In genomic region chr15:74937226-74937601, GRCh38 we compare ENCODE assay signal across 8 cellular contexts. TPM values are rescaled to one million over a fixed set of nuclear protein-coding genes. Genes with fewer than 3 reads are reported as not detected.
A peak's percentile ranks its signal among the peaks of the same experiment; 100 is the strongest.
DNase-seq lines count a peak whose midpoint lies in the region; ATAC-seq and TF ChIP-seq lines count a peak whose summit lies in the region.

No MANE protein-coding gene starts in this region.

- H3K27me3 ChIP-seq in H7 (ENCODE audit: control insufficient read depth, insufficient read depth, low read length) (no peaks in the 10 kb centered on the region), hepatocyte (no peaks in the 10 kb centered on the region)

- H3K36me3 ChIP-seq in H7 (replicated peaks; ENCODE audit: control insufficient read depth, insufficient read depth, low read length) (no peaks in the 10 kb centered on the region), hepatocyte (replicated peaks; ENCODE audit: insufficient read depth, low read depth) (no peaks in the 10 kb centered on the region)

- peaks cover 5% of the 10 kb centered on the region for H3K4me1 ChIP-seq in hepatocyte (ENCODE audit: insufficient read depth)

- H2AFZ ChIP-seq in hepatocyte: peak overlapping the region; percentile 70

- no peaks in the 10 kb centered on the region for H3K9me2 ChIP-seq in hepatocyte (replicated peaks; ENCODE audit: insufficient read depth)

- H3K9me3 ChIP-seq in hepatocyte (ENCODE audit: low read depth): no peaks in the 10 kb centered on the region

- H3K4me3 Mint-ChIP-seq in activated CD8-positive, alpha-beta T cell treated with anti-CD3 and anti-CD28 coated beads for 36 hours: peak overlapping the region; percentile 87
- peak overlapping the region; percentile 80 for H3K4me3 Mint-ChIP-seq in stimulated activated effector memory CD8-positive, alpha-beta T cell treated with anti-CD3 and anti-CD28 coated beads, Interleukin-12 subunit alpha, Interleukin-12 subunit beta, amount 100 ng/mL, for 72 hours

- under 1% methylated on average over 20 of the region's 20 CpGs for WGBS in hepatocyte (ENCODE audit: low lambda C conversion rate, missing lambda C conversion rate)

- H3K4me3 ChIP-seq in H7 (ENCODE audit: insufficient read depth, low read depth, low read length) (peak overlapping the region; percentile 97), hepatocyte (peak overlapping the region; percentile 97)

- peak overlapping the region; percentile 95 for H3K27ac ChIP-seq in 22Rv1
- peak overlapping the region; percentile 96 for H3K27ac ChIP-seq in hepatocyte

- no peak for ATAC-seq in activated CD8-positive, alpha-beta T cell treated with anti-CD3 and anti-CD28 coated beads for 36 hours
- no peak for ATAC-seq in stimulated activated effector memory CD8-positive, alpha-beta T cell treated with anti-CD3 and anti-CD28 coated beads, Interleukin-12 subunit alpha, Interleukin-12 subunit beta, amount 100 ng/mL, for 72 hours
- no peak for ATAC-seq in HG02678 (IDR thresholded peaks at IDR 0.05; ENCODE audit: unreplicated experiment)

- peaks cover 53% of the 10 kb centered on the region for H3K79me2 ChIP-seq in hepatocyte

- peaks cover 22% of the 10 kb centered on the region for H3K4me1 Mint-ChIP-seq in activated CD8-positive, alpha-beta T cell treated with anti-CD3 and anti-CD28 coated beads for 36 hours (ENCODE audit: low read depth)
- H3K4me1 Mint-ChIP-seq in stimulated activated effector memory CD8-positive, alpha-beta T cell treated with anti-CD3 and anti-CD28 coated beads, Interleukin-12 subunit alpha, Interleukin-12 subunit beta, amount 100 ng/mL, for 72 hours: peaks cover 13% of the 10 kb centered on the region

- POLR2A ChIA-PET in activated CD8-positive, alpha-beta T cell treated with anti-CD3 and anti-CD28 coated beads for 36 hours (lab: Charles Lee): interaction anchor here (0.7 to 1.5 kb wide), 6 partner anchors 15 to 266 kb away, joined by 3 to 4 read pairs (median 3); partner anchors contain the start of gene ULK3

- CTCF ChIA-PET in activated CD8-positive, alpha-beta T cell treated with anti-CD3 and anti-CD28 coated beads for 36 hours (lab: Charles Lee): interaction anchor here (0.7 kb wide), 1 partner anchor 35 kb away, joined by 3 read pairs; no protein-coding TSS in a partner anchor

- H3K36me3 Mint-ChIP-seq in activated CD8-positive, alpha-beta T cell treated with anti-CD3 and anti-CD28 coated beads for 36 hours (ENCODE audit: low read depth): peaks cover 19% of the 10 kb centered on the region
- peaks cover 35% of the 10 kb centered on the region for H3K36me3 Mint-ChIP-seq in stimulated activated effector memory CD8-positive, alpha-beta T cell treated with anti-CD3 and anti-CD28 coated beads, Interleukin-12 subunit alpha, Interleukin-12 subunit beta, amount 100 ng/mL, for 72 hours

- no peaks in the 10 kb centered on the region for H3K27me3 Mint-ChIP-seq in activated CD8-positive, alpha-beta T cell treated with anti-CD3 and anti-CD28 coated beads for 36 hours

- DNase-seq in H7 (no peak), hepatocyte (ENCODE audit: low spot score) (no peak), putamen (ENCODE audit: low spot score) (no peak), posterior cingulate gyrus (no peak)
- DNase-seq in activated CD8-positive, alpha-beta T cell treated with anti-CD3 and anti-CD28 coated beads for 36 hours: no peak
- no peak for DNase-seq in stimulated activated effector memory CD8-positive, alpha-beta T cell treated with anti-CD3 and anti-CD28 coated beads, Interleukin-12 subunit alpha, Interleukin-12 subunit beta, amount 100 ng/mL, for 72 hours (ENCODE audit: low spot score in 2 of 2)

- intact Hi-C loops in activated CD8-positive, alpha-beta T cell treated with anti-CD3 and anti-CD28 coated beads for 36 hours (cut with micrococcal nuclease): no loop called here
- intact Hi-C loops in posterior cingulate gyrus (cut with DNase I): no loop called here

- peak overlapping the region; percentile 94 for H3K27ac Mint-ChIP-seq in activated CD8-positive, alpha-beta T cell treated with anti-CD3 and anti-CD28 coated beads for 36 hours
- H3K27ac Mint-ChIP-seq in stimulated activated effector memory CD8-positive, alpha-beta T cell treated with anti-CD3 and anti-CD28 coated beads, Interleukin-12 subunit alpha, Interleukin-12 subunit beta, amount 100 ng/mL, for 72 hours: peak overlapping the region; percentile 91

- H3K9me3 Mint-ChIP-seq in activated CD8-positive, alpha-beta T cell treated with anti-CD3 and anti-CD28 coated beads for 36 hours: no peaks in the 10 kb centered on the region
- H3K9me3 Mint-ChIP-seq in stimulated activated effector memory CD8-positive, alpha-beta T cell treated with anti-CD3 and anti-CD28 coated beads, Interleukin-12 subunit alpha, Interleukin-12 subunit beta, amount 100 ng/mL, for 72 hours: no peaks in the 10 kb centered on the region

- peaks cover 29% of the 10 kb centered on the region for H4K20me1 ChIP-seq in hepatocyte (ENCODE audit: insufficient read depth, poor library complexity, severe bottlenecking)

- TF ChIP-seq CTCF in 22Rv1 (IDR thresholded peaks at IDR 0.05) (no peak), hepatocyte (IDR thresholded peaks at IDR 0.05; ENCODE audit: poor library complexity) (no peak)
- no peak for TF ChIP-seq CTCF in activated CD8-positive, alpha-beta T cell treated with anti-CD3 and anti-CD28 coated beads for 36 hours (IDR thresholded peaks at IDR 0.05)

- peak overlapping the region; percentile 88 for H3K4me2 ChIP-seq in hepatocyte

RNA-seq across cellular contexts. Expression of gene COX5A, which starts 0.7 kb away (rescaled TPM):
- total RNA-seq in H7 (2014; rRNA removed; shearing (Covaris generic)): 154 and 185 TPM in 2 replicates
- 100 to 1,000 TPM; 342 TPM for total RNA-seq in activated CD8-positive, alpha-beta T cell treated with anti-CD3 and anti-CD28 coated beads for 36 hours
- 151 and 197 TPM in 2 replicates for total RNA-seq in hepatocyte
- polyA plus RNA-seq in hepatocyte: 404 and 449 TPM in 2 replicates

RNA-seq across cellular contexts. Expression of gene RPP25, which starts 19.4 kb away (rescaled TPM):
- total RNA-seq in H7 (2014; rRNA removed; shearing (Covaris generic)): 40.0 and 40.3 TPM in 2 replicates
- 1 to 10 TPM; 7.0 to 7.2 TPM for total RNA-seq in activated CD8-positive, alpha-beta T cell treated with anti-CD3 and anti-CD28 coated beads for 36 hours
- 22.7 and 23.4 TPM in 2 replicates for total RNA-seq in hepatocyte
- 60.4 and 65.6 TPM in 2 replicates for polyA plus RNA-seq in hepatocyte

RNA-seq across cellular contexts. Expression of gene FAM219B, which starts 30.6 kb away (rescaled TPM):
- total RNA-seq in H7 (2014; rRNA removed; shearing (Covaris generic)): 52.1 and 72.0 TPM in 2 replicates
- total RNA-seq in activated CD8-positive, alpha-beta T cell treated with anti-CD3 and anti-CD28 coated beads for 36 hours: 10 to 100 TPM; 36.5 to 44.7 TPM
- 36.9 and 45.9 TPM in 2 replicates for total RNA-seq in hepatocyte
- polyA plus RNA-seq in hepatocyte: 34.5 and 35.9 TPM in 2 replicates

RNA-seq across cellular contexts. Expression of gene MPI, which starts 47.4 kb away (rescaled TPM):
- total RNA-seq in H7 (2014; rRNA removed; shearing (Covaris generic)): 50.9 and 64.7 TPM in 2 replicates
- 10 to 100 TPM; 67.1 to 74.3 TPM for total RNA-seq in activated CD8-positive, alpha-beta T cell treated with anti-CD3 and anti-CD28 coated beads for 36 hours
- total RNA-seq in hepatocyte: 41.1 and 43.8 TPM in 2 replicates
- polyA plus RNA-seq in hepatocyte: 32.6 and 32.8 TPM in 2 replicates

RNA-seq across cellular contexts. Expression of gene SCAMP5, which starts 58.1 kb away (rescaled TPM):
- total RNA-seq in H7 (2014; rRNA removed; shearing (Covaris generic)): 17.7 and 23.0 TPM in 2 replicates
- total RNA-seq in activated CD8-positive, alpha-beta T cell treated with anti-CD3 and anti-CD28 coated beads for 36 hours: 1 to 10 TPM in 1 of 2 experiments, under 1 TPM in 1; 0.65 to 1.1 TPM
- total RNA-seq in hepatocyte: 17.8 and 18.8 TPM in 2 replicates
- 7.8 and 10.6 TPM in 2 replicates for polyA plus RNA-seq in hepatocyte
